Comparison of ENCODE assay signal across 1 cellular context in genomic region chr17:76075364-76076099, GRCh38.
TF ChIP-seq lines count a peak whose summit lies in the region.

No MANE protein-coding gene starts in this region.

TF ChIP-seq in SK-N-SH, 30 proteins besides CTCF, POLR2A, EP300 and RAD21 (continued from another document):
- no peak for TF ChIP-seq IRF3 (IDR thresholded peaks at IDR 0.05; ENCODE audit: low read depth, low read length)
- no peak for TF ChIP-seq TAF1 (IDR thresholded peaks at IDR 0.05; ENCODE audit: borderline replicate concordance, low read depth, low read length)
- TF ChIP-seq RXRA (IDR thresholded peaks at IDR 0.05; ENCODE audit: borderline replicate concordance, low read depth) = no peak
- TF ChIP-seq TEAD4 (IDR thresholded peaks at IDR 0.05; ENCODE audit: borderline replicate concordance, insufficient read depth) = no peak
- TF ChIP-seq FOXM1 (IDR thresholded peaks at IDR 0.05; ENCODE audit: low read depth) = no peak
- TF ChIP-seq USF2 (IDR thresholded peaks at IDR 0.05; ENCODE audit: borderline replicate concordance, low read depth, low read length) = no peak
- no peak for TF ChIP-seq NFIC (IDR thresholded peaks at IDR 0.05; ENCODE audit: borderline replicate concordance)
- no peak for TF ChIP-seq SMC3 (IDR thresholded peaks at IDR 0.05; ENCODE audit: low read depth, low read length)
- no peak for TF ChIP-seq SIN3A (IDR thresholded peaks at IDR 0.05; ENCODE audit: borderline replicate concordance, low read depth, low read length)
- TF ChIP-seq FOXJ3 (CRISPR knock-in tag; IDR thresholded peaks at IDR 0.05) = no peak
- no peak for TF ChIP-seq GABPA (IDR thresholded peaks at IDR 0.05; ENCODE audit: low read depth)
